ENCODE assay signal across 17 cellular contexts in genomic region chrY:13295021-13295420, GRCh38.
DNase-seq lines count a peak whose midpoint lies in the region; TF ChIP-seq lines count a peak whose summit lies in the region.
"Had no signal": no experiment of that assay in that cellular context is flagged by ENCODE, and none has a peak within 500 bp of the region (broad histone marks: within the 10 kb centered on the region; RNA-seq: fewer than 3 reads in every experiment).

No MANE protein-coding gene starts in this region.

- no peak for TF ChIP-seq CTCF in VCaP (conservative IDR thresholded peaks at IDR 0.05)
- no peak for TF ChIP-seq CTCF in progenitor cell of endocrine pancreas (IDR thresholded peaks at IDR 0.05; ENCODE audit: unreplicated experiment)

- no peaks in the 10 kb centered on the region for H3K9me3 Mint-ChIP-seq in progenitor cell of endocrine pancreas (ENCODE audit: low read depth)
- H3K9me3 Mint-ChIP-seq: CD8-positive, alpha-beta T cell had no signal

- H3K4me1 Mint-ChIP-seq in progenitor cell of endocrine pancreas (ENCODE audit: low read depth) = no peaks in the 10 kb centered on the region

- H3K27ac Mint-ChIP-seq in progenitor cell of endocrine pancreas = no peak overlapping the region
- H3K27ac Mint-ChIP-seq: CD8-positive, alpha-beta T cell had no signal

- H3K27ac ChIP-seq in VCaP = peak overlapping the region; percentile 58
- H3K27ac ChIP-seq: A549, BLaER1, KMS-11 had no signal

- H3K4me3 Mint-ChIP-seq in progenitor cell of endocrine pancreas (ENCODE audit: low read depth) = no peak overlapping the region
- H3K4me3 Mint-ChIP-seq: CD8-positive, alpha-beta T cell had no signal

- DNase-seq in Ammon's horn (ENCODE audit: low spot score) (peak; percentile 10), HUDEP-2 (lab: John Stamatoyannopoulos, UW; ENCODE audit: unreplicated experiment in 76 of 76) (peak in 52 of 76 experiments; percentile 0 to 65 (median 16)), medulla oblongata (ENCODE audit: extremely low spot score) (peak; percentile 21), COR-L47 (lab: John Stamatoyannopoulos, UW) (no peak), activated T-cell treated with anti-CD3 and anti-CD28 coated beads for 4 hours (no peak), progenitor cell of endocrine pancreas (ENCODE audit: low spot score, unreplicated experiment) (no peak)
- no peak for DNase-seq in stimulated activated CD4-positive, alpha-beta T cell treated with anti-CD3 and anti-CD28 coated beads, Interleukin-4, amount 100 ng/mL, for 24 hours
- DNase-seq: CD8-positive, alpha-beta T cell; DMS53; NCI-H1417 treated with DMSO at 0.1 percent for 48 hours; NCI-H187 treated with DMSO at 0.1 percent for 48 hours; NCI-H2171 treated with DMSO at 0.1 percent for 48 hours; NCI-H748 treated with DMSO at 0.1 percent for 48 hours had no signal

- no peaks in the 10 kb centered on the region for H3K36me3 Mint-ChIP-seq in progenitor cell of endocrine pancreas (ENCODE audit: insufficient read depth)

- no peaks in the 10 kb centered on the region for H3K27me3 Mint-ChIP-seq in progenitor cell of endocrine pancreas

Comparison
In these comparisons a context has a peak if more than half of its experiments do, and no peak if none do; other contexts are left out.
1. DNase-seq: peak in Ammon's horn (single experiment), HUDEP-2 (52 of 76) and medulla oblongata (single experiment); none in COR-L47 (single experiment), activated T-cell treated with anti-CD3 and anti-CD28 coated beads for 4 hours (single experiment), progenitor cell of endocrine pancreas (single experiment) and stimulated activated CD4-positive, alpha-beta T cell treated with anti-CD3 and anti-CD28 coated beads, Interleukin-4, amount 100 ng/mL, for 24 hours (single experiment).